29 cellular contexts compared by ENCODE assay signal in the genomic region with DNA sequence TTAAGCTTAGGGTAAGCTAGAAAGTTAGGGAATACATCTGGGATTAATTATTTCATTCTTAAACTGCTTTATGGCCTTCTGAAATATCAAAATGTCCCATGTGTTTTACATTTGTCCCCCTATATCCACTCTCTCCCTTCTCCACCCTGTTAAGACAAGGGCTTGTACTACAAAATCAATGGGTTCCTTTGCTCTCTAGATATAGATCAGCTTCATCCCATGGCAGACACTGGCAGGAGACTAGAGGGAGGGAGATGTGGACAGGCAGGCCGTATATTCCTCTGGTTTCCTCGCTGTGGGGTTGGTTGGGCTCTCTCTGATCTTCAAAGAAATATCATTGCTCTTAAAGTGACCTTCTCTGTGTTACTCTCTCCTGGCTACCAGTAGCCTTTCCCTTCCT.
"Had no signal": no experiment of that assay in that cellular context is flagged by ENCODE, and none has a peak within 500 bp of the region (broad histone marks: within the 10 kb centered on the region; RNA-seq: fewer than 3 reads in every experiment).

No MANE protein-coding gene starts in this region.

- H3K4me3 ChIP-seq: ascending aorta, breast epithelium, cardiac muscle cell, colonic mucosa, esophagus squamous epithelium, gastroesophageal sphincter, heart right ventricle, hepatocyte had no signal

- H3K4me1 Mint-ChIP-seq: activated CD4-positive, alpha-beta memory T cell treated with anti-CD3 and anti-CD28 coated beads, Interleukin-2, amount 10 ng/mL, durations not matched to agents 7 days and 5 days; activated CD4-positive, alpha-beta T cell treated with anti-CD3 and anti-CD28 coated beads, Interleukin-2, amount 10 ng/mL, durations not matched to agents 7 days and 5 days; activated naive CD4-positive, alpha-beta T cell treated with anti-CD3 and anti-CD28 coated beads, Interleukin-2, amount 10 ng/mL, durations not matched to agents 7 days and 5 days; activated naive CD8-positive, alpha-beta T cell treated with anti-CD3 and anti-CD28 coated beads, Interleukin-2, amount 10 ng/mL, durations not matched to agents 7 days and 5 days; WTC11 had no signal

- H3K9me3 ChIP-seq: ascending aorta, breast epithelium, colonic mucosa, gastroesophageal sphincter, heart right ventricle had no signal

- ATAC-seq: activated naive CD4-positive, alpha-beta T cell treated with anti-CD3 and anti-CD28 coated beads, Interleukin-2, amount 50 U/mL, for 72 hours; activated T-cell treated with anti-CD3 and anti-CD28 coated beads, Interleukin-2, amount 50 U/mL, for 72 hours; gastroesophageal sphincter; heart right ventricle; WTC11 had no signal

- H3K36me3 Mint-ChIP-seq: activated naive CD4-positive, alpha-beta T cell treated with anti-CD3 and anti-CD28 coated beads, Interleukin-2, amount 10 ng/mL, durations not matched to agents 7 days and 5 days; activated naive CD8-positive, alpha-beta T cell treated with anti-CD3 and anti-CD28 coated beads, Interleukin-2, amount 10 ng/mL, durations not matched to agents 7 days and 5 days; brain; WTC11 had no signal

- H3K27me3 Mint-ChIP-seq: activated CD4-positive, alpha-beta memory T cell treated with anti-CD3 and anti-CD28 coated beads, Interleukin-2, amount 10 ng/mL, durations not matched to agents 7 days and 5 days; activated CD4-positive, alpha-beta T cell treated with anti-CD3 and anti-CD28 coated beads, Interleukin-2, amount 10 ng/mL, durations not matched to agents 7 days and 5 days; activated naive CD4-positive, alpha-beta T cell treated with anti-CD3 and anti-CD28 coated beads, Interleukin-2, amount 10 ng/mL, durations not matched to agents 7 days and 5 days; activated naive CD8-positive, alpha-beta T cell treated with anti-CD3 and anti-CD28 coated beads, Interleukin-2, amount 10 ng/mL, durations not matched to agents 7 days and 5 days; activated T-cell treated with anti-CD3 and anti-CD28 coated beads, Interleukin-2, amount 50 U/mL, for 24 hours; brain had no signal

- H3K27ac ChIP-seq: ascending aorta, breast epithelium, cardiac muscle cell, colonic mucosa, epithelial cell of prostate, esophagus squamous epithelium, gastroesophageal sphincter, heart right ventricle, hepatocyte had no signal

- H3K9me3 Mint-ChIP-seq: brain had no signal

- H3K36me3 ChIP-seq: ascending aorta, breast epithelium, cardiac muscle cell, colonic mucosa, esophagus squamous epithelium, gastroesophageal sphincter, heart right ventricle had no signal

- DNase-seq: activated CD4-positive, alpha-beta memory T cell treated with anti-CD3 and anti-CD28 coated beads, Interleukin-2, amount 10 ng/mL, durations not matched to agents 7 days and 5 days; activated CD4-positive, alpha-beta T cell treated with anti-CD3 and anti-CD28 coated beads for 1 hour; activated CD4-positive, alpha-beta T cell treated with anti-CD3 and anti-CD28 coated beads for 4 hours; activated CD4-positive, alpha-beta T cell treated with anti-CD3 and anti-CD28 coated beads, Interleukin-2, amount 10 ng/mL, durations not matched to agents 7 days and 5 days; activated CD4-positive, alpha-beta T cell treated with anti-CD3 and anti-CD28 coated beads, Interleukin-2, amount 50 U/mL, for 4 hours; activated CD8-positive, alpha-beta memory T cell treated with anti-CD3 and anti-CD28 coated beads, Interleukin-2, amount 50 U/mL, for 48 hours; activated gamma-delta T cell; activated naive CD4-positive, alpha-beta T cell; activated naive CD4-positive, alpha-beta T cell treated with anti-CD3 and anti-CD28 coated beads, Interleukin-2, amount 10 ng/mL, durations not matched to agents 7 days and 5 days; activated naive CD8-positive, alpha-beta T cell treated with anti-CD3 and anti-CD28 coated beads, Interleukin-2, amount 10 ng/mL, durations not matched to agents 7 days and 5 days; activated T-cell treated with anti-CD3 and anti-CD28 coated beads for 4 hours; activated T-cell treated with anti-CD3 and anti-CD28 coated beads, Interleukin-2, amount 50 U/mL, for 24 hours; activated T-cell treated with anti-CD3 and anti-CD28 coated beads, Interleukin-2, amount 50 U/mL, for 72 hours; central memory CD4-positive, alpha-beta T cell; cerebellar nuclear complex; colonic mucosa; effector CD8-positive, alpha-beta T cell; esophagus squamous epithelium; foreskin melanocyte; heart right ventricle had no signal

- H3K27ac Mint-ChIP-seq: activated CD4-positive, alpha-beta memory T cell treated with anti-CD3 and anti-CD28 coated beads, Interleukin-2, amount 10 ng/mL, durations not matched to agents 7 days and 5 days; activated CD4-positive, alpha-beta T cell treated with anti-CD3 and anti-CD28 coated beads, Interleukin-2, amount 10 ng/mL, durations not matched to agents 7 days and 5 days; activated naive CD4-positive, alpha-beta T cell treated with anti-CD3 and anti-CD28 coated beads, Interleukin-2, amount 10 ng/mL, durations not matched to agents 7 days and 5 days; activated naive CD4-positive, alpha-beta T cell treated with anti-CD3 and anti-CD28 coated beads, Interleukin-2, amount 50 U/mL, for 72 hours; activated naive CD8-positive, alpha-beta T cell treated with anti-CD3 and anti-CD28 coated beads, Interleukin-2, amount 10 ng/mL, durations not matched to agents 7 days and 5 days; activated T-cell treated with anti-CD3 and anti-CD28 coated beads, Interleukin-2, amount 50 U/mL, for 24 hours; brain; WTC11 had no signal

- H3K4me3 Mint-ChIP-seq: activated CD4-positive, alpha-beta memory T cell treated with anti-CD3 and anti-CD28 coated beads, Interleukin-2, amount 10 ng/mL, durations not matched to agents 7 days and 5 days; activated CD4-positive, alpha-beta T cell treated with anti-CD3 and anti-CD28 coated beads, Interleukin-2, amount 10 ng/mL, durations not matched to agents 7 days and 5 days; activated naive CD4-positive, alpha-beta T cell treated with anti-CD3 and anti-CD28 coated beads, Interleukin-2, amount 10 ng/mL, durations not matched to agents 7 days and 5 days; activated naive CD8-positive, alpha-beta T cell treated with anti-CD3 and anti-CD28 coated beads, Interleukin-2, amount 10 ng/mL, durations not matched to agents 7 days and 5 days; activated T-cell treated with anti-CD3 and anti-CD28 coated beads, Interleukin-2, amount 50 U/mL, for 24 hours; activated T-cell treated with anti-CD3 and anti-CD28 coated beads, Interleukin-2, amount 50 U/mL, for 72 hours; brain; WTC11 had no signal
